ENCODE assay signal across 13 cellular contexts in the genomic region with DNA sequence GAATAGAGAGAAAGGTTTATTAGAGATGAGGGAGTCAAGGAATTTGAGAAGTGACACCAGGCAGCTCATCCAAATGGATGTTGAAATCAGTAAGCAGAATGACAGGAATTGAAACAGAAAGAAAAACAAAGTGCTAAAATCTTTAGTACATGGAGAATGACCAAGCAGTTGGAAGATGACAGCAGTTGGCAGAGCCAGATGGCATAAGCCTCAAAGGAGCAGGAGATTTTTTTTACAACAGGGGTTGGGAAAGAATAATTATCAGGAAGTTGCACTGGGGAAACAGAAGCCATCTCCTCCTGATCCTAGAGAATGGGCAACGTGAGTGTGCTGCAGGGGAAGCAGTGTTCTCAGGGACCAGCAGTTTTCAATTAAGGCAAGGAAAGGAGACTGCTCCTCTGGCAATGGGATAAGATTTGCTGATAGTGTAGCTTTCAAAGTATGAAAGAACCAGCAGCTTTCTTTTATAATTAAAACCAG. TPM values are rescaled to one million over a fixed set of nuclear protein-coding genes. Genes with fewer than 3 reads are reported as not detected.
A peak's percentile ranks its signal among the peaks of the same experiment; 100 is the strongest.
DNase-seq lines count a peak whose midpoint lies in the region; ATAC-seq, FAIRE-seq and TF ChIP-seq lines count a peak whose summit lies in the region.
"Had no signal": no experiment of that assay in that cellular context is flagged by ENCODE, and none has a peak within 500 bp of the region (broad histone marks: within the 10 kb centered on the region; RNA-seq: fewer than 3 reads in every experiment).

No MANE protein-coding gene starts in this region.

- H3K27ac Mint-ChIP-seq in brain: peak overlapping the region in 3 of 5 experiments; percentile 47 to 68 (median 62)

- TF ChIP-seq POLR2A in GM12892 (IDR thresholded peaks at IDR 0.05; ENCODE audit: low read depth, low read length): no peak

- ATAC-seq in GM18867 (IDR thresholded peaks at IDR 0.05; ENCODE audit: unreplicated experiment) (peak; percentile 73), HG03175 (IDR thresholded peaks at IDR 0.05; ENCODE audit: unreplicated experiment) (peak; percentile 78), sciatic nerve (peak; percentile 95)
- ATAC-seq: K562 had no signal

- FAIRE-seq in GM12892 (lab: Jason Lieb, UNC): no peak
- FAIRE-seq: bronchial epithelial cell, GM18507, islet of Langerhans, K562 had no signal

- H3K27me3 Mint-ChIP-seq in brain: no peaks in the 10 kb centered on the region

- H3K4me3 Mint-ChIP-seq in brain: peak overlapping the region in 4 of 5 experiments; percentile 2 to 41 (median 21)

- no peak for TF ChIP-seq CTCF in brain (conservative IDR thresholded peaks at IDR 0.05)

- DNase-seq in sciatic nerve (ENCODE audit: low spot score) (no peak), caudate nucleus (lab: John Stamatoyannopoulos, UW) (no peak), GM12892 (ENCODE audit: insufficient read length) (no peak), putamen (ENCODE audit: low spot score) (no peak)
- no peak for DNase-seq in stimulated activated CD4-positive, alpha-beta T cell treated with anti-CD3 and anti-CD28 coated beads, Interleukin-2, amount 100 ng/mL, for 48 hours
- DNase-seq: stimulated activated CD4-positive, alpha-beta T cell treated with anti-CD3 and anti-CD28 coated beads, Interleukin-1b, Interleukin-23, amount 100 ng/mL, for 48 hours had no signal

- H3K4me1 Mint-ChIP-seq in brain: peaks cover 15% of the 10 kb centered on the region

- no peak overlapping the region for H3K27ac ChIP-seq in caudate nucleus (ENCODE audit: low read depth, low read length)

- H3K36me3 Mint-ChIP-seq in brain: peaks cover 3% of the 10 kb centered on the region

- intact Hi-C loops in sciatic nerve (cut with DNase I): no loop called here

- H3K9me3 Mint-ChIP-seq in brain: no peaks in the 10 kb centered on the region

RNA-seq across cellular contexts. Expression of a gene that starts 28.9 kb away (rescaled TPM):
- 5.6 TPM for polyA plus RNA-seq in brain (ENCODE audit: insufficient read depth, low read depth, low replicate concordance)
- total RNA-seq in sciatic nerve: 2.3 TPM
- polyA plus RNA-seq in GM12892 (2012; ENCODE audit: missing spikeins): 2.8 TPM
- total RNA-seq: bronchial epithelial cell, K562 had no signal
- polyA plus RNA-seq: K562 had no signal

RNA-seq across cellular contexts. Expression of a gene that starts 51.5 kb away (rescaled TPM):
- 4.2 TPM for polyA plus RNA-seq in brain (ENCODE audit: insufficient read depth, low read depth, low replicate concordance)
- 41.5 TPM for total RNA-seq in sciatic nerve
- 15.8 TPM for polyA plus RNA-seq in GM12892 (2012; ENCODE audit: missing spikeins)
